Comparison of ENCODE assay signal across 8 cellular contexts in genomic region chr2:164992818-164993217, GRCh38. TPM values are rescaled to one million over a fixed set of nuclear protein-coding genes. Genes with fewer than 3 reads are reported as not detected.
DNase-seq lines count a peak whose midpoint lies in the region; ATAC-seq and TF ChIP-seq lines count a peak whose summit lies in the region.

No MANE protein-coding gene starts in this region.

- no peak overlapping the region for H2AFZ ChIP-seq in Loucy (ENCODE audit: low read length)

- no peaks in the 10 kb centered on the region for H3K27me3 Mint-ChIP-seq in activated T-cell treated with anti-CD3 and anti-CD28 coated beads, Interleukin-2, amount 50 U/mL, for 24 hours
- no peaks in the 10 kb centered on the region for H3K27me3 Mint-ChIP-seq in stimulated activated memory B cell treated with anti-CD40 and anti-IgM and Interleukin-4, amounts not matched to agents 10 μg/mL and 1 μg/mL and 100 μg/mL, for 72 hours

- H3K4me3 ChIP-seq in H7 (ENCODE audit: insufficient read depth, low read depth, low read length) = no peak overlapping the region
- H3K4me3 ChIP-seq in Loucy (ENCODE audit: low read length, poor library complexity, severe bottlenecking) = no peak overlapping the region
- H3K4me3 ChIP-seq in brain microvascular endothelial cell (ENCODE audit: low read depth, low read length) = no peak overlapping the region

- DNase-seq in activated T-cell treated with anti-CD3 and anti-CD28 coated beads for 24 hours (ENCODE audit: low read depth) (peak; percentile 28), H7 (peak; percentile 17), RWPE1 (ENCODE audit: low spot score) (no peak), brain microvascular endothelial cell (peak; percentile 89), left colon (peak; percentile 37 to 41)
- DNase-seq in activated T-cell treated with anti-CD3 and anti-CD28 coated beads, Interleukin-2, amount 50 U/mL, for 24 hours = no peak

- no peaks in the 10 kb centered on the region for H3K9me3 ChIP-seq in Loucy (ENCODE audit: insufficient read depth, low read depth, low read length)

- TF ChIP-seq CTCF in Loucy (conservative IDR thresholded peaks at IDR 0.05; ENCODE audit: low read length) = peak; percentile 65
- TF ChIP-seq CTCF in RWPE1 (conservative IDR thresholded peaks at IDR 0.05; ENCODE audit: low read depth) = peak; percentile 41
- TF ChIP-seq CTCF in brain microvascular endothelial cell (IDR thresholded peaks at IDR 0.05; ENCODE audit: low read depth, low read length, missing control alignments) = peak; percentile 40

- no peaks in the 10 kb centered on the region for H3K79me2 ChIP-seq in Loucy (ENCODE audit: insufficient read depth, low read length)

- intact Hi-C loops in left colon (cut with DNase I, micrococcal nuclease) = no loop called here

- H3K36me3 Mint-ChIP-seq in activated T-cell treated with anti-CD3 and anti-CD28 coated beads, Interleukin-2, amount 50 U/mL, for 24 hours (ENCODE audit: low read depth) = no peaks in the 10 kb centered on the region
- H3K36me3 Mint-ChIP-seq in stimulated activated memory B cell treated with anti-CD40 and anti-IgM and Interleukin-4, amounts not matched to agents 10 μg/mL and 1 μg/mL and 100 μg/mL, for 72 hours = peaks cover 5% of the 10 kb centered on the region

- H3K4me1 Mint-ChIP-seq in activated T-cell treated with anti-CD3 and anti-CD28 coated beads, Interleukin-2, amount 50 U/mL, for 24 hours (ENCODE audit: low read depth) = peaks cover 14% of the 10 kb centered on the region
- H3K4me1 Mint-ChIP-seq in stimulated activated memory B cell treated with anti-CD40 and anti-IgM and Interleukin-4, amounts not matched to agents 10 μg/mL and 1 μg/mL and 100 μg/mL, for 72 hours = peaks cover 40% of the 10 kb centered on the region

- ATAC-seq in left colon = peak; percentile 80
- ATAC-seq in stimulated activated memory B cell treated with anti-CD40 and anti-IgM and Interleukin-4, amounts not matched to agents 10 μg/mL and 1 μg/mL and 100 μg/mL, for 72 hours = peak; percentile 71

- no peaks in the 10 kb centered on the region for H4K20me1 ChIP-seq in Loucy (ENCODE audit: insufficient read depth, low read length, poor library complexity, severe bottlenecking)

- H3K36me3 ChIP-seq in H7 (replicated peaks; ENCODE audit: control insufficient read depth, insufficient read depth, low read length) (no peaks in the 10 kb centered on the region), Loucy (ENCODE audit: insufficient read depth, low read length) (no peaks in the 10 kb centered on the region), brain microvascular endothelial cell (replicated peaks) (no peaks in the 10 kb centered on the region)

- H3K4me3 Mint-ChIP-seq in activated T-cell treated with anti-CD3 and anti-CD28 coated beads, Interleukin-2, amount 50 U/mL, for 24 hours = no peak overlapping the region
- H3K4me3 Mint-ChIP-seq in stimulated activated memory B cell treated with anti-CD40 and anti-IgM and Interleukin-4, amounts not matched to agents 10 μg/mL and 1 μg/mL and 100 μg/mL, for 72 hours = no peak overlapping the region

- no peaks in the 10 kb centered on the region for H3K27me3 ChIP-seq in H7 (ENCODE audit: control insufficient read depth, insufficient read depth, low read length)
- H3K27me3 ChIP-seq in Loucy (ENCODE audit: insufficient read depth, low read length, poor library complexity, severe bottlenecking) = no peaks in the 10 kb centered on the region
- H3K27me3 ChIP-seq in brain microvascular endothelial cell (replicated peaks) = no peaks in the 10 kb centered on the region

- H3F3A ChIP-seq in Loucy (ENCODE audit: low read depth) = no peaks in the 10 kb centered on the region

- POLR2A ChIA-PET in RWPE1 (lab: Yijun Ruan, JAX; ENCODE audit: low non-redundant PET) = no interaction called here

- H3K9me3 Mint-ChIP-seq in activated T-cell treated with anti-CD3 and anti-CD28 coated beads, Interleukin-2, amount 50 U/mL, for 24 hours = no peaks in the 10 kb centered on the region
- peaks cover 3% of the 10 kb centered on the region for H3K9me3 Mint-ChIP-seq in stimulated activated memory B cell treated with anti-CD40 and anti-IgM and Interleukin-4, amounts not matched to agents 10 μg/mL and 1 μg/mL and 100 μg/mL, for 72 hours

- peaks cover 39% of the 10 kb centered on the region for H3K4me1 ChIP-seq in Loucy (ENCODE audit: insufficient read depth, low read length, poor library complexity, severe bottlenecking)

- in situ Hi-C loops in brain microvascular endothelial cell (cut with HindIII; ENCODE audit: low pct_ligation_motif_present, low sequenced_read_pairs) = no loop called here

- H3K9ac ChIP-seq in Loucy (ENCODE audit: low read depth, low read length, poor library complexity, severe bottlenecking) = no peak overlapping the region

- H3K4me2 ChIP-seq in Loucy (ENCODE audit: low read depth, low read length, poor library complexity, severe bottlenecking) = no peak overlapping the region

- no peaks in the 10 kb centered on the region for H3K9me2 ChIP-seq in Loucy (replicated peaks; ENCODE audit: low read depth, low read length)

- H3K27ac Mint-ChIP-seq in activated T-cell treated with anti-CD3 and anti-CD28 coated beads, Interleukin-2, amount 50 U/mL, for 24 hours = no peak overlapping the region
- H3K27ac Mint-ChIP-seq in stimulated activated memory B cell treated with anti-CD40 and anti-IgM and Interleukin-4, amounts not matched to agents 10 μg/mL and 1 μg/mL and 100 μg/mL, for 72 hours = peak overlapping the region; percentile 41

- CTCF ChIA-PET in RWPE1 (lab: Yijun Ruan, JAX) = interaction anchor here (0.5 to 2.3 kb wide), 12 partner anchors 19 to 890 kb away, joined by 3 to 6 read pairs (median 4); partner anchors contain the start of gene SCN3A

- H3K27ac ChIP-seq in RWPE1 (no peak overlapping the region), brain microvascular endothelial cell (no peak overlapping the region)

RNA-seq across cellular contexts. Expression of gene SLC38A11, which starts 37.5 kb away (rescaled TPM):
- total RNA-seq in H7 (2014; rRNA removed; shearing (Covaris generic)) = not detected in 2 replicates
- 1 to 10 TPM; 3.7 to 5.7 TPM for total RNA-seq in left colon

Comparison
In these comparisons a context has a peak if more than half of its experiments do, and no peak if none do; other contexts are left out.
1. DNase-seq: peak in activated T-cell treated with anti-CD3 and anti-CD28 coated beads for 24 hours (single experiment), H7 (single experiment), brain microvascular endothelial cell (single experiment) and left colon (2 of 2); none in activated T-cell treated with anti-CD3 and anti-CD28 coated beads, Interleukin-2, amount 50 U/mL, for 24 hours (single experiment) and RWPE1 (single experiment).
2. Peak in every context shown above with its lines, with median percentiles within 50 percentile points of each other: CTCF ChIP-seq.